In the genomic region with DNA sequence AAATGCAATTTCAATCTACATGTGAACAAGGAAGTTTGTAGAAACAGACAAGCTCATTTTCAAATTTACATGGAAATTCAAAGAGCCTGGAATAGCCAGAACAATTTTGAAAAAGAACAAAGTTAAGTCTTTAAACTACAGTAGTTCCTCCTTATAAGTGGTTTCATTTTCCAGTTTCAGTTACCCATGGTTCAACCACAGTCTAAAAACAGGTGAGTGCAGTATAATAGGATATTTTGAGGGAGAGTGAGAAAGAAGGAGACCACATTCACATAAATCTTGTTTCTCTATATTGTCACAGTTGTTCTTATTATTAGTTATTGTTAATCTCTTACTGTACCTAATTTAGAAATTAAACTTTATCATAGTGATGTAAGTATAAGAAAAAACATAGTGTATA, we compare ENCODE assay signal across 10 cellular contexts. TPM values are rescaled to one million over a fixed set of nuclear protein-coding genes. Genes with fewer than 3 reads are reported as not detected.
"Had no signal": no experiment of that assay in that cellular context is flagged by ENCODE, and none has a peak within 500 bp of the region (broad histone marks: within the 10 kb centered on the region; RNA-seq: fewer than 3 reads in every experiment).

No MANE protein-coding gene starts in this region.

- H3K9ac ChIP-seq: GM23248 had no signal

- H2AFZ ChIP-seq: GM23248 had no signal

- DNase-seq: GM23248, H9, HCEC 1CT, IMR-90, KG1 had no signal

- ATAC-seq: K562 had no signal

- FAIRE-seq: H1, H54, HTR-8/SVneo, K562 had no signal

- H3K27ac ChIP-seq: GM23248 had no signal

- H3K4me3 ChIP-seq: GM23248, K562 had no signal

- H3K27ac Mint-ChIP-seq: H9 had no signal

RNA-seq across cellular contexts. Expression of a gene that starts 45.8 kb away (rescaled TPM):
- total RNA-seq: GM23248, HT-29, IMR-90, K562 had no signal
- polyA plus RNA-seq: GM23248, IMR-90, K562 had no signal
